ENCODE assay signal across 1 cellular context in the genomic region with DNA sequence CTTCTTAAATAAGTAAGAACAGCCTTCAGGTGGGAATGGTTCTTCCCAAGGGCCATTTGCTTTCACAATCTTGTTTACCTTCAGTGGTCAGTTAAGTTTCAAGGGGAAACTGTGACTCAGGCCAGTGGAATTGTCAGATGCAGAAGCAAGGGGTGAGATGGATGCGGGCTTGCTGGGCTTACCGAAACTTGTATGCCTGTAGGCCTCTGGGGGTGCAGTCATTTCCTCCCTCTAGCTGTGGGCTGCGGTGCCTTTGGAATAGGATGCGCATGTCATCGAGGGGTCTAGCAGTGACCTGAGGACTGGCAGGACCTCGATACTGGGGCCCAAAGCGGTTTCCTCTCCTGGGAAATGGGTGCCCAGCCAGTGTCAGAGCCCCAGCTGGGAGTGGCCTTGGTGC.
TF ChIP-seq lines count a peak whose summit lies in the region.

No MANE protein-coding gene starts in this region.

TF ChIP-seq in H1, 55 proteins besides CTCF, POLR2A, EP300 and RAD21 (continued from another document):
- no peak for TF ChIP-seq SP4 (IDR thresholded peaks at IDR 0.05; ENCODE audit: low read length)
- no peak for TF ChIP-seq SIRT6 (IDR thresholded peaks at IDR 0.05; ENCODE audit: low read length)
- TF ChIP-seq CHD7 (IDR thresholded peaks at IDR 0.05; ENCODE audit: insufficient replicate concordance, low read length), result no peak
- no peak for TF ChIP-seq FOSL1 (IDR thresholded peaks at IDR 0.05; ENCODE audit: insufficient read depth, low read depth, low read length)
- no peak for TF ChIP-seq JUN (IDR thresholded peaks at IDR 0.05; ENCODE audit: low read depth, low read length)
- TF ChIP-seq NRF1 (IDR thresholded peaks at IDR 0.05; ENCODE audit: low read depth, low read length), result no peak
- TF ChIP-seq POU5F1 (IDR thresholded peaks at IDR 0.05; ENCODE audit: low read depth, low read length), result no peak
- no peak for TF ChIP-seq TAF7 (optimal IDR thresholded peaks at IDR 0.05; ENCODE audit: borderline replicate concordance, low read depth, low read length)
- no peak for TF ChIP-seq CBX5 (IDR thresholded peaks at IDR 0.05; ENCODE audit: low read depth, low read length)
- TF ChIP-seq KDM4A (IDR thresholded peaks at IDR 0.05; ENCODE audit: low read depth, low read length, severe bottlenecking), result no peak
- TF ChIP-seq CHD1 (IDR thresholded peaks at IDR 0.05; ENCODE audit: low read depth, low read length), result no peak
- TF ChIP-seq RBBP5 (IDR thresholded peaks at IDR 0.05; ENCODE audit: borderline replicate concordance, low read depth, low read length), result no peak
- TF ChIP-seq MAFK (IDR thresholded peaks at IDR 0.05; ENCODE audit: low read depth, low read length), result no peak
